ENCODE assay signal across 11 cellular contexts in genomic region chr1:66317156-66317543, GRCh38.
DNase-seq lines count a peak whose midpoint lies in the region; ATAC-seq and TF ChIP-seq lines count a peak whose summit lies in the region.
"Had no signal": no experiment of that assay in that cellular context is flagged by ENCODE, and none has a peak within 500 bp of the region (broad histone marks: within the 10 kb centered on the region; RNA-seq: fewer than 3 reads in every experiment).

No MANE protein-coding gene starts in this region.

- DNase-seq in heart left ventricle = no peak
- no peak for DNase-seq in cardiac septum (ENCODE audit: low spot score)
- no peak for DNase-seq in naive thymus-derived CD4-positive, alpha-beta T cell
- DNase-seq in transverse colon = no peak
- DNase-seq in NCI-H2081 treated with DMSO at 0.1 percent for 48 hours (lab: John Stamatoyannopoulos, UW) = no peak
- DNase-seq: AML-193, NCI-H226 had no signal

- WGBS in heart left ventricle, 4 donors = 88 to 96% (median 93%) methylated on average over 1 of the region's 1 CpG
- WGBS in transverse colon (ENCODE audit: low coverage in 1 of 2), 2 donors = 71% methylated on average over 1 of the region's 1 CpG; no CpG with 5 or more reads in 1 of the 2 donors

- H3K9me3 ChIP-seq in heart left ventricle (no peaks in the 10 kb centered on the region), transverse colon (no peaks in the 10 kb centered on the region)
- H3K9me3 ChIP-seq in naive thymus-derived CD4-positive, alpha-beta T cell (ENCODE audit: control insufficient read depth in 2 of 3, low read length in 3 of 3) = no peaks in the 10 kb centered on the region

- TF ChIP-seq POLR2A in heart left ventricle (IDR thresholded peaks at IDR 0.05) (no peak), transverse colon (IDR thresholded peaks at IDR 0.05) (no peak)

- intact Hi-C loops in heart left ventricle (cut with DNase I) = no loop called here
- intact Hi-C loops in cardiac septum (cut with DNase I) = no loop called here
- intact Hi-C loops in naive thymus-derived CD4-positive, alpha-beta T cell (cut with micrococcal nuclease) = loop anchor here in 1 of 2 donors (2.0 kb wide), 1 partner anchor 14 kb away; no protein-coding TSS in a partner anchor
- intact Hi-C loops in transverse colon (cut with DNase I; ENCODE audit: low total_unique reads) = no loop called here

- peaks cover 13% of the 10 kb centered on the region for H3K36me3 Mint-ChIP-seq in brain
- peaks cover 0 to 21% (median 0%) of the 10 kb centered on the region in 5 donors for H3K36me3 Mint-ChIP-seq in naive thymus-derived CD4-positive, alpha-beta T cell

- H3K27ac ChIP-seq in heart left ventricle = peak overlapping the region in 10 of 12 donors; percentile 16 to 84 (median 66)
- no peak overlapping the region for H3K27ac ChIP-seq in naive thymus-derived CD4-positive, alpha-beta T cell (ENCODE audit: low read depth, low read length)
- peak overlapping the region; percentile 39 to 66 (median 56) for H3K27ac ChIP-seq in transverse colon

- TF ChIP-seq EP300 in transverse colon (IDR thresholded peaks at IDR 0.05; ENCODE audit: low read depth) = no peak

- H3K4me1 ChIP-seq in heart left ventricle (peaks cover 0 to 20% (median 2%) of the 10 kb centered on the region in 12 donors), transverse colon (peaks cover 0 to 17% (median 0%) of the 10 kb centered on the region in 4 donors)
- no peaks in the 10 kb centered on the region for H3K4me1 ChIP-seq in naive thymus-derived CD4-positive, alpha-beta T cell (ENCODE audit: control insufficient read depth in 2 of 2, insufficient read depth in 2 of 2, low read length in 2 of 2)

- H3K4me3 ChIP-seq in heart left ventricle = no peak overlapping the region
- H3K4me3 ChIP-seq in naive thymus-derived CD4-positive, alpha-beta T cell (ENCODE audit: low read length) = no peak overlapping the region
- H3K4me3 ChIP-seq in transverse colon = no peak overlapping the region

- peak in 1 of 4 donors; percentile 27 for ATAC-seq in heart left ventricle
- peak; percentile 61 for ATAC-seq in naive thymus-derived CD4-positive, alpha-beta T cell
- no peak for ATAC-seq in GM21717 (IDR thresholded peaks at IDR 0.05; ENCODE audit: unreplicated experiment)
- no peak for ATAC-seq in GM19397 (IDR thresholded peaks at IDR 0.05; ENCODE audit: unreplicated experiment)

- in situ Hi-C loops in transverse colon (cut with MboI; ENCODE audit: low pct_ligation_motif_present in 1 of 4, low pct_unique_long_range_greater_than_20kb in 1 of 4, low sequenced_read_pairs in 3 of 4) = no loop called here

- no peak for TF ChIP-seq CTCF in heart left ventricle (IDR thresholded peaks at IDR 0.05)
- no peak for TF ChIP-seq CTCF in brain (conservative IDR thresholded peaks at IDR 0.05)
- TF ChIP-seq CTCF in transverse colon (IDR thresholded peaks at IDR 0.05) = no peak

- H3K36me3 ChIP-seq in heart left ventricle (no peaks in the 10 kb centered on the region), transverse colon (no peaks in the 10 kb centered on the region)
- no peaks in the 10 kb centered on the region for H3K36me3 ChIP-seq in naive thymus-derived CD4-positive, alpha-beta T cell (ENCODE audit: control insufficient read depth in 2 of 3, insufficient read depth in 3 of 3, low read length in 3 of 3)

- H3K27me3 Mint-ChIP-seq in brain = peaks cover 7% of the 10 kb centered on the region
- no peaks in the 10 kb centered on the region for H3K27me3 Mint-ChIP-seq in naive thymus-derived CD4-positive, alpha-beta T cell
- H3K27me3 Mint-ChIP-seq: activated T-helper 17 cell treated with anti-CD3 and anti-CD28 coated beads, Interleukin-2, amount 50 U/mL, for 72 hours had no signal

- H3K4me1 Mint-ChIP-seq in brain = peaks cover 18% of the 10 kb centered on the region
- peaks cover 3 to 15% (median 12%) of the 10 kb centered on the region in 7 donors for H3K4me1 Mint-ChIP-seq in naive thymus-derived CD4-positive, alpha-beta T cell
- H3K4me1 Mint-ChIP-seq: activated T-helper 17 cell treated with anti-CD3 and anti-CD28 coated beads, Interleukin-2, amount 50 U/mL, for 72 hours had no signal

- no peaks in the 10 kb centered on the region for H3K27me3 ChIP-seq in heart left ventricle
- no peaks in the 10 kb centered on the region for H3K27me3 ChIP-seq in naive thymus-derived CD4-positive, alpha-beta T cell (ENCODE audit: control insufficient read depth in 2 of 2, insufficient read depth in 2 of 2, low read length in 2 of 2)
- no peaks in the 10 kb centered on the region for H3K27me3 ChIP-seq in transverse colon

- peaks cover 0 to 4% (median 0%) of the 10 kb centered on the region in 5 experiments for H3K9me3 Mint-ChIP-seq in brain
- H3K9me3 Mint-ChIP-seq in naive thymus-derived CD4-positive, alpha-beta T cell = peaks cover 0 to 12% (median 0%) of the 10 kb centered on the region in 11 donors
- H3K9me3 Mint-ChIP-seq: activated T-helper 17 cell treated with anti-CD3 and anti-CD28 coated beads, Interleukin-2, amount 50 U/mL, for 72 hours had no signal

- POLR2A ChIA-PET in naive thymus-derived CD4-positive, alpha-beta T cell (lab: Charles Lee) = interaction anchor here (1.4 kb wide), 2 partner anchors 13 to 14 kb away, joined by 3 to 5 read pairs; no protein-coding TSS in a partner anchor

- CTCF ChIA-PET in naive thymus-derived CD4-positive, alpha-beta T cell (lab: Charles Lee) = no interaction called here

- no peak overlapping the region for H3K4me3 Mint-ChIP-seq in brain
- peak overlapping the region in 1 of 10 donors; percentile 52 for H3K4me3 Mint-ChIP-seq in naive thymus-derived CD4-positive, alpha-beta T cell
- H3K4me3 Mint-ChIP-seq: activated T-helper 17 cell treated with anti-CD3 and anti-CD28 coated beads, Interleukin-2, amount 50 U/mL, for 72 hours had no signal

- H3K27ac Mint-ChIP-seq in brain = peak overlapping the region in 4 of 5 experiments; percentile 0 to 81 (median 34)
- peak overlapping the region; percentile 10 to 91 (median 42) for H3K27ac Mint-ChIP-seq in naive thymus-derived CD4-positive, alpha-beta T cell
- H3K27ac Mint-ChIP-seq: activated T-helper 17 cell treated with anti-CD3 and anti-CD28 coated beads, Interleukin-2, amount 50 U/mL, for 72 hours had no signal
